ENCODE assay signal across 1 cellular context in genomic region chr5:3092664-3093063, GRCh38.
TF ChIP-seq lines count a peak whose summit lies in the region.

No MANE protein-coding gene starts in this region.

TF ChIP-seq in GM23338, 12 proteins besides CTCF, POLR2A, EP300 and RAD21 (continued from another document):
- TF ChIP-seq ZNF462 (CRISPR knock-in tag; IDR thresholded peaks at IDR 0.05) = no peak
- no peak for TF ChIP-seq ZNF114 (CRISPR knock-in tag; IDR thresholded peaks at IDR 0.05)
- TF ChIP-seq EZH2 (IDR thresholded peaks at IDR 0.05; ENCODE audit: low read depth, unreplicated experiment) = no peak
- TF ChIP-seq CREB1 (CRISPR knock-in tag; IDR thresholded peaks at IDR 0.05; ENCODE audit: low read depth) = no peak
- TF ChIP-seq REST (IDR thresholded peaks at IDR 0.05; ENCODE audit: unreplicated experiment) = no peak
TF ChIP-seq in GM23338: peak in this region for 0.
